ENCODE assay signal across 1 cellular context in the genomic region with DNA sequence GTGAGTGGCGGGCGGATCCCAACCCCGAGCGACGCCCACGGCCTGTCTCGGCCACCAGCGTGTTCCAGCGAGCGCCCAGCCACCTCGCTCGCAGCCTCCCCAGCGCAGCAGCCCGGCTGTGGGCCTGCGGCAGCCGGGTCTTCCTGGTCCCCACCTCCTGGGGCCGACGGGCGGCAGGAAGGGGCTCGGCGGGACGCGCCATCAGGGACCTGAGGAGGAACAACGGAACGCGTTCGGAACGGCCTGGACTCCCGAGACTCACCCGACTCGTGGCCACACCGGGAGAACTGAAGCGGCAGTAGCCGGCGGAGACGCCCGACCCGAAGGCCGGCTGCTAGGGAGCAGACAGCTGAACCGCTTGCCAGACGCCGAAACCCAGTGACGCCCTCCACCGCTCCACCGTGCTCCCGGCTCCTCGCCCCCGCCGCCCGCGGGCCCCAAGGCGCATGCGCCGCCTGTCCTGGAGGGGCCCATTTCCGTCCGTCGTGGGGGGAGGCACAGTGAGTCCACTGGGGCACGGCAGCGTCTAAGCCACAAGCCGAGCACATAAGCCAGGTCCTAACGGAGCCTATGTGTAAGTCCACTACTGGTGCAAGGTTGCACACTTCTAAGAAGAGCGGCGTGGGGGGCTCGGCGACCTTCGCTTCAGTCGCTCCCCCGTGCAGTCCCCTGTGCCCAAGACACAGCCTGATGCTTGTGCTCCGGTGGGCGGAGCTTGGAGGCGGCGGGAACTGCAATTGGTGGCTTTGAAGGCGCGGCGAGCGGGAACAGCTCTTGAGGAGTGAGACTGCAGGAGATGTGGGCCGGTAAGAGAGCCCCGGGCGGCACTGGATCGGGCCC.
TF ChIP-seq lines count a peak whose summit lies in the region.

CENPN (plus strand) TSS at position 743 of the 840 bp plus-strand sequence. CDS start 4,726 bp downstream, outside the sequence.
CMC2 (minus strand) TSS at position 414 of the 840 bp plus-strand sequence. CDS start 9,491 bp downstream, outside the sequence.

TF ChIP-seq in HepG2, 621 proteins besides CTCF, POLR2A, EP300 and RAD21 (continued from another document and continues in another):
- TF ChIP-seq LRRFIP1 (CRISPR knock-in tag; conservative IDR thresholded peaks at IDR 0.05): no peak
- TF ChIP-seq ZNF646 (CRISPR knock-in tag; IDR thresholded peaks at IDR 0.05): 0 out of 2 replicates have a peak, but pooled peaks have one; percentile 6
- TF ChIP-seq TBX3 (IDR thresholded peaks at IDR 0.05; ENCODE audit: borderline replicate concordance): peak; percentile 78
- TF ChIP-seq KDM3A (CRISPR knock-in tag; IDR thresholded peaks at IDR 0.05; ENCODE audit: low read depth): peak; percentile 33
- TF ChIP-seq, protein P1, sequence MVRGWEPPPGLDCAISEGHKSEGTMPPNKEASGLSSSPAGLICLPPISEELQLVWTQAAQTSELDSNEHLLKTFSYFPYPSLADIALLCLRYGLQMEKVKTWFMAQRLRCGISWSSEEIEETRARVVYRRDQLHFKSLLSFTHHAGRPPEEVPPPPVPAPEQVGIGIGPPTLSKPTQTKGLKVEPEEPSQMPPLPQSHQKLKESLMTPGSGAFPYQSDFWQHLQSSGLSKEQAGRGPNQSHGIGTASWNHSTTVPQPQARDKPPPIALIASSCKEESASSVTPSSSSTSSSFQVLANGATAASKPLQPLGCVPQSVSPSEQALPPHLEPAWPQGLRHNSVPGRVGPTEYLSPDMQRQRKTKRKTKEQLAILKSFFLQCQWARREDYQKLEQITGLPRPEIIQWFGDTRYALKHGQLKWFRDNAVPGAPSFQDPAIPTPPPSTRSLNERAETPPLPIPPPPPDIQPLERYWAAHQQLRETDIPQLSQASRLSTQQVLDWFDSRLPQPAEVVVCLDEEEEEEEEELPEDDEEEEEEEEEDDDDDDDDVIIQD (CRISPR knock-in tag; IDR thresholded peaks at IDR 0.05; ENCODE audit: low read depth): no peak
- TF ChIP-seq CBX2 (IDR thresholded peaks at IDR 0.05; ENCODE audit: low read depth, low read length): no peak
- no peak for TF ChIP-seq CBX2 (CRISPR knock-in tag; IDR thresholded peaks at IDR 0.05; ENCODE audit: low read depth)
- no peak for TF ChIP-seq AKNA (CRISPR knock-in tag; IDR thresholded peaks at IDR 0.05; ENCODE audit: borderline replicate concordance)
- TF ChIP-seq TCF12 (IDR thresholded peaks at IDR 0.05): no peak
- TF ChIP-seq TCF12 (CRISPR knock-in tag; IDR thresholded peaks at IDR 0.05): no peak; the same call in 1 of the 2 replicates
- no peak for TF ChIP-seq ZNF569 (CRISPR knock-in tag; IDR thresholded peaks at IDR 0.05; ENCODE audit: borderline replicate concordance)
- TF ChIP-seq SP5 (CRISPR knock-in tag; IDR thresholded peaks at IDR 0.05; ENCODE audit: borderline replicate concordance, low read depth): 0 out of 2 replicates have a peak, but pooled peaks have one; percentile 8
- TF ChIP-seq GATAD2A (CRISPR knock-in tag; IDR thresholded peaks at IDR 0.05): peak; percentile 42; the same call in 1 of the 2 replicates
- TF ChIP-seq SP2 (CRISPR knock-in tag; IDR thresholded peaks at IDR 0.05): peak; percentile 67
- peak; percentile 78; the same call in 1 of the 2 replicates for TF ChIP-seq JUNB (CRISPR knock-in tag; IDR thresholded peaks at IDR 0.05; ENCODE audit: borderline replicate concordance)
- TF ChIP-seq TRIM24 (CRISPR knock-in tag; IDR thresholded peaks at IDR 0.05): no peak
- TF ChIP-seq HHEX (CRISPR knock-in tag; IDR thresholded peaks at IDR 0.05): no peak
- TF ChIP-seq CENPT (CRISPR knock-in tag; IDR thresholded peaks at IDR 0.05; ENCODE audit: low read depth): peak; percentile 92
- TF ChIP-seq ZBTB21 (CRISPR knock-in tag; IDR thresholded peaks at IDR 0.05): no peak
- no peak; the same call in 1 of the 2 replicates for TF ChIP-seq TEAD2 (CRISPR knock-in tag; IDR thresholded peaks at IDR 0.05)
- no peak; a peak in 1 of 4 replicates for TF ChIP-seq NR2F1 (CRISPR knock-in tag; IDR thresholded peaks at IDR 0.05)
- peak; percentile 40 for TF ChIP-seq ZSCAN9 (CRISPR knock-in tag; IDR thresholded peaks at IDR 0.05; ENCODE audit: borderline replicate concordance)
- 0 out of 2 replicates have a peak, but pooled peaks have one; percentile 58 for TF ChIP-seq ZNF264 (CRISPR knock-in tag; IDR thresholded peaks at IDR 0.05)
- peak; percentile 96 for TF ChIP-seq ZNF589 (CRISPR knock-in tag; conservative IDR thresholded peaks at IDR 0.05)
- peak; percentile 83; the same call in 1 of the 2 replicates for TF ChIP-seq NFKBIZ (CRISPR knock-in tag; IDR thresholded peaks at IDR 0.05)
- peak; percentile 23 for TF ChIP-seq SKI (IDR thresholded peaks at IDR 0.05; ENCODE audit: partially characterized antibody)
- TF ChIP-seq ATF3 (CRISPR knock-in tag; IDR thresholded peaks at IDR 0.05): 0 out of 2 replicates have a peak, but pooled peaks have one; percentile 12
- TF ChIP-seq MED1 (CRISPR knock-in tag; IDR thresholded peaks at IDR 0.05): 0 out of 2 replicates have a peak, but pooled peaks have one; percentile 17
- peak; percentile 84 for TF ChIP-seq SP1 (IDR thresholded peaks at IDR 0.05)
- peak; percentile 91 for TF ChIP-seq SP1 (CRISPR knock-in tag; IDR thresholded peaks at IDR 0.05)
- TF ChIP-seq ZNF564 (CRISPR knock-in tag; IDR thresholded peaks at IDR 0.05): peak; percentile 60; the same call in 1 of the 2 replicates
- TF ChIP-seq, protein P2, sequence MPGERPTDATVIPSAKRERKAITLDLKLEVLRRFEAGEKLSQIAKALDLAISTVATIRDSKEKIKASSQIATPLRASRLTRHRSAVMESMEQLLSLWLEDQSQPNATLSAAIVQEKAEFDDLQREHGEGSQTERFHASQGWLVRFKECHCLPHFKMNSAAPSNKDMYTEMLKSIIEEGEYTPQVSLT (CRISPR knock-in tag; IDR thresholded peaks at IDR 0.05; ENCODE audit: borderline replicate concordance, low read depth): 0 out of 2 replicates have a peak, but pooled peaks have one; percentile 80
- TF ChIP-seq NFE2L1 (CRISPR knock-in tag; IDR thresholded peaks at IDR 0.05; ENCODE audit: borderline replicate concordance): peak; percentile 36; the same call in 1 of the 2 replicates
- TF ChIP-seq HNRNPL (IDR thresholded peaks at IDR 0.05; ENCODE audit: low read depth, low read length): peak; percentile 64; the same call in 1 of the 2 replicates
- 0 out of 2 replicates have a peak, but pooled peaks have one; percentile 22 for TF ChIP-seq ZNF674 (CRISPR knock-in tag; IDR thresholded peaks at IDR 0.05; ENCODE audit: low read depth)
- peak; percentile 81 for TF ChIP-seq GABPB1 (CRISPR knock-in tag; IDR thresholded peaks at IDR 0.05)
